Comparison of ENCODE assay signal across 17 cellular contexts in genomic region chr17:83137523-83137922, GRCh38. TPM values are rescaled to one million over a fixed set of nuclear protein-coding genes. Genes with fewer than 3 reads are reported as not detected.
A peak's percentile ranks its signal among the peaks of the same experiment; 100 is the strongest.
DNase-seq lines count a peak whose midpoint lies in the region; ATAC-seq and TF ChIP-seq lines count a peak whose summit lies in the region.
"Had no signal": no experiment of that assay in that cellular context is flagged by ENCODE, and none has a peak within 500 bp of the region (broad histone marks: within the 10 kb centered on the region; RNA-seq: fewer than 3 reads in every experiment).

No MANE protein-coding gene starts in this region.

- no peak for ATAC-seq in natural killer cell treated with Interleukin-12 subunit alpha and Interleukin-12 subunit beta and Interleukin-15 and Interleukin-18, amount 100 ng/mL, for 72 hours
- no peak for ATAC-seq in natural killer cell
- no peak for ATAC-seq in sciatic nerve
- ATAC-seq: GM12878, HCT116 had no signal

- no peaks in the 10 kb centered on the region for H3K4me1 Mint-ChIP-seq in natural killer cell treated with Interleukin-12 subunit alpha and Interleukin-12 subunit beta and Interleukin-15 and Interleukin-18, amount 100 ng/mL, for 72 hours (ENCODE audit: low read depth in 2 of 2)
- H3K4me1 Mint-ChIP-seq in natural killer cell (peaks cover 0 to 2% of the 10 kb centered on the region in 2 donors), endodermal cell (no peaks in the 10 kb centered on the region)
- H3K4me1 Mint-ChIP-seq: B cell; CD4-positive, alpha-beta memory T cell had no signal

- intact Hi-C loops in natural killer cell (cut with micrococcal nuclease) (no loop called here), sciatic nerve (cut with DNase I) (no loop called here)

- H3K4me3 ChIP-seq in endodermal cell (ENCODE audit: low read length), result no peak overlapping the region
- H3K4me3 ChIP-seq: GM12878 had no signal

- H3K27me3 ChIP-seq in endodermal cell (ENCODE audit: control insufficient read depth, insufficient read depth, low read length, poor library complexity, severe bottlenecking), result no peaks in the 10 kb centered on the region

- no peaks in the 10 kb centered on the region for H3K9me3 Mint-ChIP-seq in natural killer cell treated with Interleukin-12 subunit alpha and Interleukin-12 subunit beta and Interleukin-15 and Interleukin-18, amount 100 ng/mL, for 72 hours
- H3K9me3 Mint-ChIP-seq in natural killer cell (no peaks in the 10 kb centered on the region), endodermal cell (peaks cover 11% of the 10 kb centered on the region)

- H3K27ac ChIP-seq in endodermal cell (ENCODE audit: low read depth, low read length), result no peak overlapping the region

- no peaks in the 10 kb centered on the region for H3K36me3 ChIP-seq in endodermal cell (ENCODE audit: control insufficient read depth, insufficient read depth, low read length)

- no peak overlapping the region for H3K4me3 Mint-ChIP-seq in natural killer cell treated with Interleukin-12 subunit alpha and Interleukin-12 subunit beta and Interleukin-15 and Interleukin-18, amount 100 ng/mL, for 72 hours
- H3K4me3 Mint-ChIP-seq in natural killer cell, result no peak overlapping the region
- no peak overlapping the region for H3K4me3 Mint-ChIP-seq in endodermal cell
- H3K4me3 Mint-ChIP-seq: B cell; CD4-positive, alpha-beta memory T cell had no signal

- H3K4me1 ChIP-seq in endodermal cell (ENCODE audit: control insufficient read depth, insufficient read depth, low read length), result no peaks in the 10 kb centered on the region

- H3K9me3 ChIP-seq in endodermal cell (ENCODE audit: control insufficient read depth, low read length), result peaks cover 5% of the 10 kb centered on the region

- peaks cover 0 to 3% of the 10 kb centered on the region in 2 donors for H3K27me3 Mint-ChIP-seq in natural killer cell treated with Interleukin-12 subunit alpha and Interleukin-12 subunit beta and Interleukin-15 and Interleukin-18, amount 100 ng/mL, for 72 hours
- H3K27me3 Mint-ChIP-seq in natural killer cell (ENCODE audit: low read depth in 2 of 2) (peaks cover 8 to 12% of the 10 kb centered on the region in 2 donors), endodermal cell (ENCODE audit: insufficient read depth) (no peaks in the 10 kb centered on the region)

- no peak overlapping the region for H3K9ac ChIP-seq in endodermal cell (ENCODE audit: extremely low read depth, low read length, poor library complexity, severe bottlenecking)

- TF ChIP-seq CTCF in natural killer cell (IDR thresholded peaks at IDR 0.05) (no peak), endodermal cell (conservative IDR thresholded peaks at IDR 0.05) (no peak)

- no peak overlapping the region for H3K27ac Mint-ChIP-seq in natural killer cell treated with Interleukin-12 subunit alpha and Interleukin-12 subunit beta and Interleukin-15 and Interleukin-18, amount 100 ng/mL, for 72 hours
- no peak overlapping the region for H3K27ac Mint-ChIP-seq in natural killer cell
- no peak overlapping the region for H3K27ac Mint-ChIP-seq in endodermal cell
- H3K27ac Mint-ChIP-seq: B cell had no signal

- peaks cover 7% of the 10 kb centered on the region for H3K36me3 Mint-ChIP-seq in natural killer cell treated with Interleukin-12 subunit alpha and Interleukin-12 subunit beta and Interleukin-15 and Interleukin-18, amount 100 ng/mL, for 72 hours
- no peaks in the 10 kb centered on the region for H3K36me3 Mint-ChIP-seq in natural killer cell
- no peaks in the 10 kb centered on the region for H3K36me3 Mint-ChIP-seq in endodermal cell (ENCODE audit: low read depth)
- H3K36me3 Mint-ChIP-seq: CD4-positive, alpha-beta memory T cell had no signal

- WGBS in endodermal cell (ENCODE audit: insufficient coverage in 1 of 2, insufficient read length in 1 of 2), 2 experiments, result 94% methylated on average over 9 of the region's 9 CpGs

- peak; percentile 26 for DNase-seq in natural killer cell treated with Interleukin-12 subunit alpha and Interleukin-12 subunit beta and Interleukin-15 and Interleukin-18, amount 100 ng/mL, for 72 hours (ENCODE audit: low spot score)
- DNase-seq in natural killer cell, result no peak
- peak; percentile 31 for DNase-seq in endodermal cell
- DNase-seq in sciatic nerve (ENCODE audit: low spot score), result peak; percentile 49
- no peak for DNase-seq in NCI-H1436 (lab: John Stamatoyannopoulos, UW)
- DNase-seq in activated CD4-positive, alpha-beta T cell treated with anti-CD3 and anti-CD28 coated beads for 1 hour, result no peak
- DNase-seq in NCI-H1092 treated with DMSO at 0.1 percent for 48 hours (lab: John Stamatoyannopoulos, UW), result no peak
- DNase-seq: CD4-positive, alpha-beta memory T cell; DMS153; Kasumi-1; NCI-H1930; NCI-H2171; NCI-H446 treated with DMSO at 0.1 percent for 48 hours; NCI-H748 treated with DMSO at 0.1 percent for 48 hours had no signal

RNA-seq across cellular contexts. Expression of gene METRNL, which starts 58.1 kb away (rescaled TPM):
- total RNA-seq in natural killer cell treated with Interleukin-12 subunit alpha and Interleukin-12 subunit beta and Interleukin-15 and Interleukin-18, amount 100 ng/mL, for 72 hours, result 100 to 1,000 TPM; 179 to 208 TPM
- total RNA-seq in natural killer cell (100 to 1,000 TPM; 227 to 390 (median 325) TPM), endodermal cell (10 to 100 TPM in 1 of 2 donors, 1 to 10 TPM in 1; 7.3 to 10.3 TPM), sciatic nerve (131 TPM)
- 17.8 TPM for polyA plus RNA-seq in endodermal cell (2013, experiment 1 of 2)
- polyA plus RNA-seq in endodermal cell (2013, experiment 2 of 2), result 16.6 TPM

Comparison
In these comparisons a context has a peak if more than half of its experiments do, and no peak if none do; other contexts are left out.
1. DNase-seq: peak in natural killer cell treated with Interleukin-12 subunit alpha and Interleukin-12 subunit beta and Interleukin-15 and Interleukin-18, amount 100 ng/mL, for 72 hours (single experiment), endodermal cell (single experiment) and sciatic nerve (single experiment); none in natural killer cell (single experiment), NCI-H1436 (single experiment), activated CD4-positive, alpha-beta T cell treated with anti-CD3 and anti-CD28 coated beads for 1 hour (single experiment) and NCI-H1092 treated with DMSO at 0.1 percent for 48 hours (single experiment).
2. RNA of gene METRNL, which starts 58.1 kb away (total RNA-seq): 227 to 390 TPM in natural killer cell, 179 to 208 TPM in natural killer cell treated with Interleukin-12 subunit alpha and Interleukin-12 subunit beta and Interleukin-15 and Interleukin-18, amount 100 ng/mL, for 72 hours and 131 TPM in sciatic nerve (single experiment); 7.3 to 10.3 TPM in endodermal cell; every median in the first group is over 10 times any median in the second.